In genomic region chr20:44491635-44492395, GRCh38 we compare ENCODE assay signal across 1 cellular context.
A peak's percentile ranks its signal among the peaks of the same experiment; 100 is the strongest.
TF ChIP-seq lines count a peak whose summit lies in the region.

No MANE protein-coding gene starts in this region.

TF ChIP-seq in HepG2, 621 proteins besides CTCF, POLR2A, EP300 and RAD21:
- TF ChIP-seq SSRP1 (CRISPR knock-in tag; IDR thresholded peaks at IDR 0.05) (0 out of 2 replicates have a peak, but pooled peaks have one; percentile 51), TERF1 (CRISPR knock-in tag; IDR thresholded peaks at IDR 0.05) (no peak), ELK4 (CRISPR knock-in tag; IDR thresholded peaks at IDR 0.05; ENCODE audit: borderline replicate concordance) (no peak), CAMTA2 (CRISPR knock-in tag; IDR thresholded peaks at IDR 0.05; ENCODE audit: borderline replicate concordance) (0 out of 2 replicates have a peak, but pooled peaks have one; percentile 51), POLR2AphosphoS2 (IDR thresholded peaks at IDR 0.05; ENCODE audit: low read depth, low read length) (0 out of 2 replicates have a peak, but pooled peaks have one; percentile 3)
TF ChIP-seq in HepG2: peak in this region for 3.
